ENCODE assay signal across 1 cellular context in the genomic region with DNA sequence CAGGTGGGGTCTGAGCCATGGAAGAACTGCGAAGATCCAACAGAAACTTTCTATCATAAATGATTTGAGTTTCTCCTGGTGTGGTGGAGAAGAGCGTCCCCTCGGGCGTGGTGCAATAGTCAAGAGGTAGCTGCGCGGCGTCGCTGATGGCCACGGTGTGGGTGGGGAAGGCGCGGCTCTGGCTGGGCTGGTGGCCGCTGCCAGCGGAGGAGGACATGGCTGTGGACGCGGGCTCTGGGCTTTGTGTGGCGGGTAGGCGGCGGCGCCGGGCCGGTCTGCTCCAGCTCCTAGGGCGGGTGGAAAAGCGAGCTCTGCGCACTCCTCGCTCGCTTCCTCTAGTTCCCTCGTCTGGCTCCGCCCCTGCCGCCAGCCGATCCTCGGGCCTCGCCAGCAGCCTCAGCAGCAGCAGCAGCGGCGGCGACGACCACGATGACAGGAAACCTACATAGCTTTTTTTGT.
TF ChIP-seq lines count a peak whose summit lies in the region.

No MANE protein-coding gene starts in this region.

TF ChIP-seq in HepG2, 621 proteins besides CTCF, POLR2A, EP300 and RAD21 (continued from another document and continues in another):
- TF ChIP-seq, protein P1, sequence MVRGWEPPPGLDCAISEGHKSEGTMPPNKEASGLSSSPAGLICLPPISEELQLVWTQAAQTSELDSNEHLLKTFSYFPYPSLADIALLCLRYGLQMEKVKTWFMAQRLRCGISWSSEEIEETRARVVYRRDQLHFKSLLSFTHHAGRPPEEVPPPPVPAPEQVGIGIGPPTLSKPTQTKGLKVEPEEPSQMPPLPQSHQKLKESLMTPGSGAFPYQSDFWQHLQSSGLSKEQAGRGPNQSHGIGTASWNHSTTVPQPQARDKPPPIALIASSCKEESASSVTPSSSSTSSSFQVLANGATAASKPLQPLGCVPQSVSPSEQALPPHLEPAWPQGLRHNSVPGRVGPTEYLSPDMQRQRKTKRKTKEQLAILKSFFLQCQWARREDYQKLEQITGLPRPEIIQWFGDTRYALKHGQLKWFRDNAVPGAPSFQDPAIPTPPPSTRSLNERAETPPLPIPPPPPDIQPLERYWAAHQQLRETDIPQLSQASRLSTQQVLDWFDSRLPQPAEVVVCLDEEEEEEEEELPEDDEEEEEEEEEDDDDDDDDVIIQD (CRISPR knock-in tag; IDR thresholded peaks at IDR 0.05; ENCODE audit: low read depth) = no peak
- no peak for TF ChIP-seq SMAD1 (CRISPR knock-in tag; IDR thresholded peaks at IDR 0.05; ENCODE audit: borderline replicate concordance, low read depth)
- TF ChIP-seq TBX2 (CRISPR knock-in tag; IDR thresholded peaks at IDR 0.05; ENCODE audit: borderline replicate concordance) = peak; percentile 71; the same call in 1 of the 2 replicates
- TF ChIP-seq ZNF431 (CRISPR knock-in tag; IDR thresholded peaks at IDR 0.05; ENCODE audit: borderline replicate concordance, low read depth) = no peak
- TF ChIP-seq, protein P2, sequence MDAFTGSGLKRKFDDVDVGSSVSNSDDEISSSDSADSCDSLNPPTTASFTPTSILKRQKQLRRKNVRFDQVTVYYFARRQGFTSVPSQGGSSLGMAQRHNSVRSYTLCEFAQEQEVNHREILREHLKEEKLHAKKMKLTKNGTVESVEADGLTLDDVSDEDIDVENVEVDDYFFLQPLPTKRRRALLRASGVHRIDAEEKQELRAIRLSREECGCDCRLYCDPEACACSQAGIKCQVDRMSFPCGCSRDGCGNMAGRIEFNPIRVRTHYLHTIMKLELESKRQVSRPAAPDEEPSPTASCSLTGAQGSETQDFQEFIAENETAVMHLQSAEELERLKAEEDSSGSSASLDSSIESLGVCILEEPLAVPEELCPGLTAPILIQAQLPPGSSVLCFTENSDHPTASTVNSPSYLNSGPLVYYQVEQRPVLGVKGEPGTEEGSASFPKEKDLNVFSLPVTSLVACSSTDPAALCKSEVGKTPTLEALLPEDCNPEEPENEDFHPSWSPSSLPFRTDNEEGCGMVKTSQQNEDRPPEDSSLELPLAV (CRISPR knock-in tag; conservative IDR thresholded peaks at IDR 0.05; ENCODE audit: low read depth) = no peak
- TF ChIP-seq ZNF501 (CRISPR knock-in tag; IDR thresholded peaks at IDR 0.05) = peak; percentile 58; the same call in 1 of the 2 replicates
- TF ChIP-seq MBD4 (IDR thresholded peaks at IDR 0.05; ENCODE audit: borderline replicate concordance, low read length) = no peak
- TF ChIP-seq MZF1 (CRISPR knock-in tag; IDR thresholded peaks at IDR 0.05; ENCODE audit: borderline replicate concordance) = no peak
- TF ChIP-seq SALL1 (CRISPR knock-in tag; IDR thresholded peaks at IDR 0.05) = peak; percentile 72
- TF ChIP-seq, protein P3, sequence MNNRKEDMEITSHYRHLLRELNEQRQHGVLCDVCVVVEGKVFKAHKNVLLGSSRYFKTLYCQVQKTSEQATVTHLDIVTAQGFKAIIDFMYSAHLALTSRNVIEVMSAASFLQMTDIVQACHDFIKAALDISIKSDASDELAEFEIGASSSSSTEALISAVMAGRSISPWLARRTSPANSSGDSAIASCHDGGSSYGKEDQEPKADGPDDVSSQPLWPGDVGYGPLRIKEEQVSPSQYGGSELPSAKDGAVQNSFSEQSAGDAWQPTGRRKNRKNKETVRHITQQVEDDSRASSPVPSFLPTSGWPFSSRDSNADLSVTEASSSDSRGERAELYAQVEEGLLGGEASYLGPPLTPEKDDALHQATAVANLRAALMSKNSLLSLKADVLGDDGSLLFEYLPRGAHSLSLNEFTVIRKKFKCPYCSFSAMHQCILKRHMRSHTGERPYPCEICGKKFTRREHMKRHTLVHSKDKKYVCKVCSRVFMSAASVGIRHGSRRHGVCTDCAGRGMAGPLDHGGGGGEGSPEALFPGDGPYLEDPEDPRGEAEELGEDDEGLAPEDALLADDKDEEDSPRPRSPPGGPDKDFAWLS (CRISPR knock-in tag; IDR thresholded peaks at IDR 0.05; ENCODE audit: borderline replicate concordance) = no peak
- no peak for TF ChIP-seq RNF2 (conservative IDR thresholded peaks at IDR 0.05; ENCODE audit: low read depth)
- peak; percentile 41; the same call in 1 of the 2 replicates for TF ChIP-seq SPEN (CRISPR knock-in tag; IDR thresholded peaks at IDR 0.05; ENCODE audit: low read depth)
- no peak for TF ChIP-seq GABPA (IDR thresholded peaks at IDR 0.05; ENCODE audit: low read depth, low read length)
- TF ChIP-seq GABPA (CRISPR knock-in tag; IDR thresholded peaks at IDR 0.05; ENCODE audit: low read depth) = no peak
- no peak for TF ChIP-seq ZNF136 (CRISPR knock-in tag; IDR thresholded peaks at IDR 0.05; ENCODE audit: low read depth)
- TF ChIP-seq PRPF4 (IDR thresholded peaks at IDR 0.05; ENCODE audit: low read depth, low read length, poor library complexity, severe bottlenecking) = no peak
- no peak for TF ChIP-seq ZNF24 (IDR thresholded peaks at IDR 0.05)
- no peak for TF ChIP-seq IRF2 (CRISPR knock-in tag; IDR thresholded peaks at IDR 0.05)
- TF ChIP-seq ZNF570 (CRISPR knock-in tag; IDR thresholded peaks at IDR 0.05; ENCODE audit: borderline replicate concordance) = no peak
- TF ChIP-seq MYNN (CRISPR knock-in tag; IDR thresholded peaks at IDR 0.05; ENCODE audit: low read depth) = no peak
- no peak for TF ChIP-seq ZNF530 (CRISPR knock-in tag; IDR thresholded peaks at IDR 0.05; ENCODE audit: low read depth)
- TF ChIP-seq, protein P4, sequence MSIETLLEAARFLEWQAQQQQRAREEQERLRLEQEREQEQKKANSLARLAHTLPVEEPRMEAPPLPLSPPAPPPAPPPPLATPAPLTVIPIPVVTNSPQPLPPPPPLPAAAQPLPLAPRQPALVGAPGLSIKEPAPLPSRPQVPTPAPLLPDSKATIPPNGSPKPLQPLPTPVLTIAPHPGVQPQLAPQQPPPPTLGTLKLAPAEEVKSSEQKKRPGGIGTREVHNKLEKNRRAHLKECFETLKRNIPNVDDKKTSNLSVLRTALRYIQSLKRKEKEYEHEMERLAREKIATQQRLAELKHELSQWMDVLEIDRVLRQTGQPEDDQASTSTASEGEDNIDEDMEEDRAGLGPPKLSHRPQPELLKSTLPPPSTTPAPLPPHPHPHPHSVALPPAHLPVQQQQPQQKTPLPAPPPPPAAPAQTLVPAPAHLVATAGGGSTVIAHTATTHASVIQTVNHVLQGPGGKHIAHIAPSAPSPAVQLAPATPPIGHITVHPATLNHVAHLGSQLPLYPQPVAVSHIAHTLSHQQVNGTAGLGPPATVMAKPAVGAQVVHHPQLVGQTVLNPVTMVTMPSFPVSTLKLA (IDR thresholded peaks at IDR 0.05) = no peak
- no peak for TF ChIP-seq ZFP36L1 (CRISPR knock-in tag; IDR thresholded peaks at IDR 0.05)
- TF ChIP-seq CBX5 (CRISPR knock-in tag; IDR thresholded peaks at IDR 0.05; ENCODE audit: borderline replicate concordance) = no peak
- no peak for TF ChIP-seq ZNF446 (CRISPR knock-in tag; IDR thresholded peaks at IDR 0.05)
- TF ChIP-seq ARNTL (CRISPR knock-in tag; IDR thresholded peaks at IDR 0.05) = no peak
- no peak for TF ChIP-seq ZNF12 (CRISPR knock-in tag; IDR thresholded peaks at IDR 0.05)
- no peak for TF ChIP-seq MEF2D (CRISPR knock-in tag; IDR thresholded peaks at IDR 0.05)
- no peak for TF ChIP-seq ZNF234 (CRISPR knock-in tag; conservative IDR thresholded peaks at IDR 0.05)
- TF ChIP-seq CEBPZ (IDR thresholded peaks at IDR 0.05; ENCODE audit: low read length) = no peak
- no peak for TF ChIP-seq THAP9 (CRISPR knock-in tag; IDR thresholded peaks at IDR 0.05; ENCODE audit: borderline replicate concordance)
- TF ChIP-seq ZSCAN9 (CRISPR knock-in tag; IDR thresholded peaks at IDR 0.05; ENCODE audit: borderline replicate concordance) = peak; percentile 57; the same call in 1 of the 2 replicates
- no peak for TF ChIP-seq ZNF468 (CRISPR knock-in tag; IDR thresholded peaks at IDR 0.05)
- TF ChIP-seq HNF1A (IDR thresholded peaks at IDR 0.05; ENCODE audit: low read depth) = no peak
- no peak for TF ChIP-seq HNF1A (CRISPR knock-in tag; IDR thresholded peaks at IDR 0.05; ENCODE audit: borderline replicate concordance)
- no peak for TF ChIP-seq ZUFSP (CRISPR knock-in tag; IDR thresholded peaks at IDR 0.05; ENCODE audit: borderline replicate concordance)
- TF ChIP-seq ZNF567 (CRISPR knock-in tag; IDR thresholded peaks at IDR 0.05; ENCODE audit: borderline replicate concordance) = no peak
- peak; percentile 61 for TF ChIP-seq ZNF781 (CRISPR knock-in tag; IDR thresholded peaks at IDR 0.05; ENCODE audit: borderline replicate concordance, not compliant biosample characterization)
- TF ChIP-seq TAF1 (CRISPR knock-in tag; IDR thresholded peaks at IDR 0.05) = no peak; the same call in 1 of the 2 replicates
- TF ChIP-seq ARHGAP35 (CRISPR knock-in tag; IDR thresholded peaks at IDR 0.05; ENCODE audit: borderline replicate concordance) = no peak
- no peak for TF ChIP-seq BCL6 (CRISPR knock-in tag; IDR thresholded peaks at IDR 0.05)
- no peak for TF ChIP-seq ZNF7 (CRISPR knock-in tag; IDR thresholded peaks at IDR 0.05)
- no peak for TF ChIP-seq STAT5B (CRISPR knock-in tag; IDR thresholded peaks at IDR 0.05)
